1 cellular context compared by ENCODE assay signal in genomic region chr1:46199233-46199749, GRCh38.
TF ChIP-seq lines count a peak whose summit lies in the region.

No MANE protein-coding gene starts in this region.

TF ChIP-seq in SK-N-SH, 30 proteins besides CTCF, POLR2A, EP300 and RAD21 (continued from another document):
- TF ChIP-seq ZBTB33 (IDR thresholded peaks at IDR 0.05; ENCODE audit: borderline replicate concordance, low read depth) (no peak), PBX3 (IDR thresholded peaks at IDR 0.05) (no peak), NFIC (IDR thresholded peaks at IDR 0.05; ENCODE audit: borderline replicate concordance) (no peak), RXRA (IDR thresholded peaks at IDR 0.05; ENCODE audit: borderline replicate concordance, low read depth) (no peak), FOXM1 (IDR thresholded peaks at IDR 0.05; ENCODE audit: low read depth) (no peak), POLR2AphosphoS5 (IDR thresholded peaks at IDR 0.05; ENCODE audit: low read depth, low read length) (no peak)
